1 cellular context compared by ENCODE assay signal in genomic region chr14:104856157-104856868, GRCh38.
A peak's percentile ranks its signal among the peaks of the same experiment; 100 is the strongest.
TF ChIP-seq lines count a peak whose summit lies in the region.

No MANE protein-coding gene starts in this region.

TF ChIP-seq in HepG2, 621 proteins besides CTCF, POLR2A, EP300 and RAD21 (continued from another document and continues in another):
- TF ChIP-seq ZBTB33 (CRISPR knock-in tag; IDR thresholded peaks at IDR 0.05) = no peak; the same call in 1 of the 2 replicates
- no peak for TF ChIP-seq HOXD1 (CRISPR knock-in tag; IDR thresholded peaks at IDR 0.05)
- 0 out of 2 replicates have a peak, but pooled peaks have one; percentile 62 for TF ChIP-seq IRX3 (CRISPR knock-in tag; IDR thresholded peaks at IDR 0.05; ENCODE audit: borderline replicate concordance, low read depth)
- no peak for TF ChIP-seq CCAR2 (optimal IDR thresholded peaks at IDR 0.05; ENCODE audit: low read depth, low read length)
- no peak for TF ChIP-seq HOXA3 (CRISPR knock-in tag; IDR thresholded peaks at IDR 0.05)
- TF ChIP-seq ZNF350 (CRISPR knock-in tag; IDR thresholded peaks at IDR 0.05; ENCODE audit: borderline replicate concordance, low read depth) = no peak
- peak; percentile 48 for TF ChIP-seq AKAP8 (CRISPR knock-in tag; IDR thresholded peaks at IDR 0.05)
- TF ChIP-seq ISL2 (CRISPR knock-in tag; IDR thresholded peaks at IDR 0.05) = no peak
- no peak for TF ChIP-seq SNAI1 (CRISPR knock-in tag; IDR thresholded peaks at IDR 0.05; ENCODE audit: borderline replicate concordance)
- TF ChIP-seq AGO1 (IDR thresholded peaks at IDR 0.05; ENCODE audit: low read depth, low read length, poor library complexity, severe bottlenecking) = peak; percentile 98
- no peak for TF ChIP-seq YY1 (IDR thresholded peaks at IDR 0.05; ENCODE audit: insufficient read depth, insufficient replicate concordance, low read depth, low read length)
- no peak for TF ChIP-seq NR2F2 (IDR thresholded peaks at IDR 0.05; ENCODE audit: borderline replicate concordance, low read depth)
- TF ChIP-seq ZMYM4 (CRISPR knock-in tag; IDR thresholded peaks at IDR 0.05) = no peak
- no peak for TF ChIP-seq ETV6 (CRISPR knock-in tag; conservative IDR thresholded peaks at IDR 0.05)
- TF ChIP-seq ZNF367 (CRISPR knock-in tag; IDR thresholded peaks at IDR 0.05; ENCODE audit: borderline replicate concordance) = no peak
- no peak for TF ChIP-seq ZNF883 (CRISPR knock-in tag; IDR thresholded peaks at IDR 0.05; ENCODE audit: not compliant biosample characterization)
- peak; percentile 63 for TF ChIP-seq RBM22 (optimal IDR thresholded peaks at IDR 0.05; ENCODE audit: low read length)
- no peak for TF ChIP-seq SP5 (CRISPR knock-in tag; IDR thresholded peaks at IDR 0.05; ENCODE audit: borderline replicate concordance, low read depth)
- no peak for TF ChIP-seq ZBTB8A (CRISPR knock-in tag; IDR thresholded peaks at IDR 0.05; ENCODE audit: borderline replicate concordance, low read depth)
- TF ChIP-seq ETV5 (CRISPR knock-in tag; IDR thresholded peaks at IDR 0.05; ENCODE audit: borderline replicate concordance) = no peak
- TF ChIP-seq TBP (CRISPR knock-in tag; IDR thresholded peaks at IDR 0.05) = no peak
- TF ChIP-seq AFF4 (CRISPR knock-in tag; IDR thresholded peaks at IDR 0.05) = no peak
- no peak for TF ChIP-seq ZKSCAN1 (IDR thresholded peaks at IDR 0.05; ENCODE audit: low read length)
- TF ChIP-seq HNF1B (CRISPR knock-in tag; IDR thresholded peaks at IDR 0.05) = no peak
- no peak for TF ChIP-seq ZC3H4 (CRISPR knock-in tag; IDR thresholded peaks at IDR 0.05; ENCODE audit: borderline replicate concordance)
- TF ChIP-seq GTF3A (CRISPR knock-in tag; conservative IDR thresholded peaks at IDR 0.05) = no peak
- peak; percentile 19; the same call in 1 of the 2 replicates for TF ChIP-seq ZNF891 (CRISPR knock-in tag; IDR thresholded peaks at IDR 0.05)
- no peak for TF ChIP-seq SP4 (CRISPR knock-in tag; IDR thresholded peaks at IDR 0.05)
- no peak for TF ChIP-seq HIVEP1 (CRISPR knock-in tag; IDR thresholded peaks at IDR 0.05)
- TF ChIP-seq ARNT2 (CRISPR knock-in tag; IDR thresholded peaks at IDR 0.05; ENCODE audit: low read depth) = 0 out of 2 replicates have a peak, but pooled peaks have one; percentile 47
- no peak for TF ChIP-seq ZNF281 (CRISPR knock-in tag; IDR thresholded peaks at IDR 0.05; ENCODE audit: borderline replicate concordance)
- TF ChIP-seq TRAFD1 (CRISPR knock-in tag; IDR thresholded peaks at IDR 0.05; ENCODE audit: borderline replicate concordance) = no peak
- no peak for TF ChIP-seq ZNF407 (CRISPR knock-in tag; IDR thresholded peaks at IDR 0.05; ENCODE audit: not compliant biosample characterization)
